Comparison of ENCODE assay signal across 1 cellular context in the genomic region with DNA sequence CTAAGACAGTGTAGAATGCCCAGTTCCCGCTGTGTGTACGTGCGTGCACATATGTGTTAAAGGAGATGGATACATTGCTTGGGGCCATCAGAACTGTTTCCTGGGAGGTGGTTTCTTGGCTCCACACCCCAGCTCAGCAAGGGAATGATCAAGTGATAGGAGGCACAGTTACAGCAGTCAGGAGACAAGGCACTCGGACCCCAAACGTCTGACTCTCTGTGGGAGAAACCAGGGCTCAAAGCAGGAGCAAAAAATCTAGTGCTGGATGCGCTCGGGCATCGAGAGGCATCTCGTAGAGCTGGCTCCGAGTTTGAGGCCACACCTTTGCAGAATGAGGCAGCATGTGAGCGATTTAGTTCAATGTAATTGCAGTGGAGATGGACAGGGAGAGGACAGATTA.
TF ChIP-seq lines count a peak whose summit lies in the region.

No MANE protein-coding gene starts in this region.

TF ChIP-seq in GM23338, 12 proteins besides CTCF, POLR2A, EP300 and RAD21 (continued from another document):
- TF ChIP-seq, protein P1, sequence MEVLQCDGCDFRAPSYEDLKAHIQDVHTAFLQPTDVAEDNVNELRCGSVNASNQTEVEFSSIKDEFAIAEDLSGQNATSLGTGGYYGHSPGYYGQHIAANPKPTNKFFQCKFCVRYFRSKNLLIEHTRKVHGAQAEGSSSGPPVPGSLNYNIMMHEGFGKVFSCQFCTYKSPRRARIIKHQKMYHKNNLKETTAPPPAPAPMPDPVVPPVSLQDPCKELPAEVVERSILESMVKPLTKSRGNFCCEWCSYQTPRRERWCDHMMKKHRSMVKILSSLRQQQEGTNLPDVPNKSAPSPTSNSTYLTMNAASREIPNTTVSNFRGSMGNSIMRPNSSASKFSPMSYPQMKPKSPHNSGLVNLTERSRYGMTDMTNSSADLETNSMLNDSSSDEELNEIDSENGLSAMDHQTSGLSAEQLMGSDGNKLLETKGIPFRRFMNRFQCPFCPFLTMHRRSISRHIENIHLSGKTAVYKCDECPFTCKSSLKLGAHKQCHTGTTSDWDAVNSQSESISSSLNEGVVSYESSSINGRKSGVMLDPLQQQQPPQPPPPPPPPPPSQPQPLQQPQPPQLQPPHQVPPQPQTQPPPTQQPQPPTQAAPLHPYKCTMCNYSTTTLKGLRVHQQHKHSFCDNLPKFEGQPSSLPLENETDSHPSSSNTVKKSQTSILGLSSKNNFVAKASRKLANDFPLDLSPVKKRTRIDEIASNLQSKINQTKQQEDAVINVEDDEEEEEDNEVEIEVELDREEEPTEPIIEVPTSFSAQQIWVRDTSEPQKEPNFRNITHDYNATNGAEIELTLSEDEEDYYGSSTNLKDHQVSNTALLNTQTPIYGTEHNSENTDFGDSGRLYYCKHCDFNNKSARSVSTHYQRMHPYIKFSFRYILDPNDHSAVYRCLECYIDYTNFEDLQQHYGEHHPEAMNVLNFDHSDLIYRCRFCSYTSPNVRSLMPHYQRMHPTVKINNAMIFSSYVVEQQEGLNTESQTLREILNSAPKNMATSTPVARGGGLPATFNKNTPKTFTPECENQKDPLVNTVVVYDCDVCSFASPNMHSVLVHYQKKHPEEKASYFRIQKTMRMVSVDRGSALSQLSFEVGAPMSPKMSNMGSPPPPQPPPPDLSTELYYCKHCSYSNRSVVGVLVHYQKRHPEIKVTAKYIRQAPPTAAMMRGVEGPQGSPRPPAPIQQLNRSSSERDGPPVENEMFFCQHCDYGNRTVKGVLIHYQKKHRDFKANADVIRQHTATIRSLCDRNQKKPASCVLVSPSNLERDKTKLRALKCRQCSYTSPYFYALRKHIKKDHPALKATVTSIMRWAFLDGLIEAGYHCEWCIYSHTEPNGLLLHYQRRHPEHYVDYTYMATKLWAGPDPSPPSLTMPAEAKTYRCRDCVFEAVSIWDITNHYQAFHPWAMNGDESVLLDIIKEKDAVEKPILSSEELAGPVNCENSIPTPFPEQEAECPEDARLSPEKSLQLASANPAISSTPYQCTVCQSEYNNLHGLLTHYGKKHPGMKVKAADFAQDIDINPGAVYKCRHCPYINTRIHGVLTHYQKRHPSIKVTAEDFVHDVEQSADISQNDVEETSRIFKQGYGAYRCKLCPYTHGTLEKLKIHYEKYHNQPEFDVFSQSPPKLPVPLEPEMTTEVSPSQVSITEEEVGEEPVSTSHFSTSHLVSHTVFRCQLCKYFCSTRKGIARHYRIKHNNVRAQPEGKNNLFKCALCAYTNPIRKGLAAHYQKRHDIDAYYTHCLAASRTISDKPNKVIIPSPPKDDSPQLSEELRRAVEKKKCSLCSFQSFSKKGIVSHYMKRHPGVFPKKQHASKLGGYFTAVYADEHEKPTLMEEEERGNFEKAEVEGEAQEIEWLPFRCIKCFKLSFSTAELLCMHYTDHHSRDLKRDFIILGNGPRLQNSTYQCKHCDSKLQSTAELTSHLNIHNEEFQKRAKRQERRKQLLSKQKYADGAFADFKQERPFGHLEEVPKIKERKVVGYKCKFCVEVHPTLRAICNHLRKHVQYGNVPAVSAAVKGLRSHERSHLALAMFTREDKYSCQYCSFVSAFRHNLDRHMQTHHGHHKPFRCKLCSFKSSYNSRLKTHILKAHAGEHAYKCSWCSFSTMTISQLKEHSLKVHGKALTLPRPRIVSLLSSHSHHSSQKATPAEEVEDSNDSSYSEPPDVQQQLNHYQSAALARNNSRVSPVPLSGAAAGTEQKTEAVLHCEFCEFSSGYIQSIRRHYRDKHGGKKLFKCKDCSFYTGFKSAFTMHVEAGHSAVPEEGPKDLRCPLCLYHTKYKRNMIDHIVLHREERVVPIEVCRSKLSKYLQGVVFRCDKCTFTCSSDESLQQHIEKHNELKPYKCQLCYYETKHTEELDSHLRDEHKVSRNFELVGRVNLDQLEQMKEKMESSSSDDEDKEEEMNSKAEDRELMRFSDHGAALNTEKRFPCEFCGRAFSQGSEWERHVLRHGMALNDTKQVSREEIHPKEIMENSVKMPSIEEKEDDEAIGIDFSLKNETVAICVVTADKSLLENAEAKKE (CRISPR knock-in tag; IDR thresholded peaks at IDR 0.05) = no peak
- TF ChIP-seq ZNF331 (CRISPR knock-in tag; IDR thresholded peaks at IDR 0.05; ENCODE audit: low read depth) = no peak
